In genomic region chr4:93649828-93650227, GRCh38 we compare ENCODE assay signal across 16 cellular contexts.
DNase-seq lines count a peak whose midpoint lies in the region; TF ChIP-seq lines count a peak whose summit lies in the region.
"Had no signal": no experiment of that assay in that cellular context is flagged by ENCODE, and none has a peak within 500 bp of the region (broad histone marks: within the 10 kb centered on the region; RNA-seq: fewer than 3 reads in every experiment).

No MANE protein-coding gene starts in this region.

- H3K9ac ChIP-seq in HUES48 (ENCODE audit: low read depth, low read length): no peak overlapping the region
- H3K9ac ChIP-seq in endodermal cell (ENCODE audit: extremely low read depth, low read length, poor library complexity, severe bottlenecking): no peak overlapping the region

- H3K27me3 ChIP-seq in HUES48 (ENCODE audit: control insufficient read depth, insufficient read depth, low read length) (no peaks in the 10 kb centered on the region), endodermal cell (ENCODE audit: control insufficient read depth, insufficient read depth, low read length, poor library complexity, severe bottlenecking) (peaks cover 6% of the 10 kb centered on the region)

- no peaks in the 10 kb centered on the region for H3K27me3 Mint-ChIP-seq in endodermal cell (ENCODE audit: insufficient read depth)
- H3K27me3 Mint-ChIP-seq: CD4-positive, alpha-beta T cell had no signal

- no peak overlapping the region for H3K4me3 Mint-ChIP-seq in endodermal cell
- H3K4me3 Mint-ChIP-seq: CD4-positive, alpha-beta T cell; HFFc6 had no signal

- H3K4me1 Mint-ChIP-seq in endodermal cell: no peaks in the 10 kb centered on the region

- no peaks in the 10 kb centered on the region for H3K9me3 ChIP-seq in HUES48 (ENCODE audit: control insufficient read depth, insufficient read depth, low read length)
- H3K9me3 ChIP-seq in endodermal cell (ENCODE audit: control insufficient read depth, low read length): no peaks in the 10 kb centered on the region
- H3K9me3 ChIP-seq: A549, Caco-2 had no signal

- H3K36me3 ChIP-seq in HUES48 (ENCODE audit: control insufficient read depth, insufficient read depth, low read length): no peaks in the 10 kb centered on the region
- H3K36me3 ChIP-seq in endodermal cell (ENCODE audit: control insufficient read depth, insufficient read depth, low read length): no peaks in the 10 kb centered on the region

- in situ Hi-C loops in G401 (cut with HindIII; ENCODE audit: low sequenced_read_pairs): no loop called here

- no peaks in the 10 kb centered on the region for H3K9me3 Mint-ChIP-seq in endodermal cell

- H3K27ac ChIP-seq in HUES48 (ENCODE audit: low read depth, low read length): peak overlapping the region; percentile 44
- H3K27ac ChIP-seq in endodermal cell (ENCODE audit: low read depth, low read length): no peak overlapping the region
- H3K27ac ChIP-seq: A549, C4-2B had no signal

- TF ChIP-seq CTCF in endodermal cell (conservative IDR thresholded peaks at IDR 0.05): no peak

- peaks cover 28% of the 10 kb centered on the region for H3K4me1 ChIP-seq in HUES48 (ENCODE audit: control insufficient read depth, insufficient read depth, low read length)
- H3K4me1 ChIP-seq in endodermal cell (ENCODE audit: control insufficient read depth, insufficient read depth, low read length): no peaks in the 10 kb centered on the region
- H3K4me1 ChIP-seq: A549, Caco-2 had no signal

- DNase-seq in endodermal cell (peak; percentile 63), iPS-NIHi7 (ENCODE audit: extremely low spot score) (peak; percentile 44), SKM-1 treated with dmso at 0.1 percent for 144 hours (lab: John Stamatoyannopoulos, UW; ENCODE audit: unreplicated experiment) (no peak), G401 (ENCODE audit: low spot score) (no peak), DMS114 treated with DMSO at 0.1 percent for 48 hours (lab: John Stamatoyannopoulos, UW; ENCODE audit: unreplicated experiment) (no peak)
- DNase-seq: AML-193; Caco-2; CD4-positive, alpha-beta T cell; DMS153; DMS79; GF-D8; HFFc6; KG1 had no signal

- H3K36me3 Mint-ChIP-seq in endodermal cell (ENCODE audit: low read depth): no peaks in the 10 kb centered on the region

- H3K4me3 ChIP-seq in HUES48 (ENCODE audit: low read depth, low read length): no peak overlapping the region
- no peak overlapping the region for H3K4me3 ChIP-seq in endodermal cell (ENCODE audit: low read length)
- H3K4me3 ChIP-seq: A549 had no signal

- H3K27ac Mint-ChIP-seq in endodermal cell: no peak overlapping the region
- H3K27ac Mint-ChIP-seq: CD4-positive, alpha-beta T cell; HFFc6 had no signal

Comparison
In these comparisons a context has a peak if more than half of its experiments do, and no peak if none do; other contexts are left out.
1. DNase-seq: peak in endodermal cell (single experiment) and iPS-NIHi7 (single experiment); none in SKM-1 treated with dmso at 0.1 percent for 144 hours (single experiment), G401 (single experiment) and DMS114 treated with DMSO at 0.1 percent for 48 hours (single experiment).